ENCODE assay signal across 17 cellular contexts in the genomic region with DNA sequence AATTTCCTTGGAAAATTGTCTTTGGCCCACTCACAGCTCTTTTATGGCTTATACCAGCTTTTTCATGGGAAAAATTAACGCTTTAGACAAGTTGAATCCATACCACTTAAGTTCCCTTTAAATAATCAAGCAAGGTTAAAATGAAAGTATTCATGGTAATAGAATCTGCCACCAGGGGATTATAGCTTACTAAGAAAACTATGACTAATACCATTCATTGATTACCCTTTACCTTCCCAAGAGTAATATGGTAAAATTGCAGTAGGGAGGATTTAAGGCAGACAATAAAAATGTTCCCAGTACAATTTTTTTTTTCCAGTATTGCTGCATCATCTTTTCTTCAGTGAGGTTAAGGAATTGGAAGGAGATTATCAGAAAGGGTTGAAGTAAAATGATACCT.
"Had no signal": no experiment of that assay in that cellular context is flagged by ENCODE, and none has a peak within 500 bp of the region (broad histone marks: within the 10 kb centered on the region; RNA-seq: fewer than 3 reads in every experiment).

No MANE protein-coding gene starts in this region.

- H3K4me1 ChIP-seq: upper lobe of left lung had no signal

- H3K4me3 Mint-ChIP-seq: activated B cell treated with CpG ODN at 0.5 μM for 24 hours; activated naive CD4-positive, alpha-beta T cell treated with anti-CD3 and anti-CD28 coated beads, Interleukin-2, amount 50 U/mL, for 24 hours; endodermal cell; natural killer cell treated with Interleukin-12 subunit alpha and Interleukin-12 subunit beta and Interleukin-15 and Interleukin-18, amount 100 ng/mL, for 72 hours; T-helper 1 cell treated with Interleukin-12 subunit alpha and Interleukin-12 subunit beta and Interleukin-4 antibody, amounts not matched to agents 30 μg/mL and 1 μg/mL, for 36 hours had no signal

- H3K27me3 ChIP-seq: brain microvascular endothelial cell, gastroesophageal sphincter, upper lobe of left lung had no signal

- H3K4me3 ChIP-seq: gastroesophageal sphincter, upper lobe of left lung had no signal

- H3K27ac Mint-ChIP-seq: activated B cell treated with CpG ODN at 0.5 μM for 24 hours; activated naive CD4-positive, alpha-beta T cell treated with anti-CD3 and anti-CD28 coated beads, Interleukin-2, amount 50 U/mL, for 24 hours; endodermal cell; natural killer cell treated with Interleukin-12 subunit alpha and Interleukin-12 subunit beta and Interleukin-15 and Interleukin-18, amount 100 ng/mL, for 72 hours; progenitor cell of endocrine pancreas; T-helper 1 cell treated with Interleukin-12 subunit alpha and Interleukin-12 subunit beta and Interleukin-4 antibody, amounts not matched to agents 30 μg/mL and 1 μg/mL, for 36 hours had no signal

- H3K9me3 Mint-ChIP-seq: activated naive CD4-positive, alpha-beta T cell treated with anti-CD3 and anti-CD28 coated beads, Interleukin-2, amount 50 U/mL, for 24 hours; endodermal cell; T-helper 1 cell treated with Interleukin-12 subunit alpha and Interleukin-12 subunit beta and Interleukin-4 antibody, amounts not matched to agents 30 μg/mL and 1 μg/mL, for 36 hours had no signal

- H3K36me3 ChIP-seq: brain microvascular endothelial cell, gastroesophageal sphincter, upper lobe of left lung had no signal

- H3K27me3 Mint-ChIP-seq: activated B cell treated with CpG ODN at 0.5 μM for 24 hours; activated naive CD4-positive, alpha-beta T cell treated with anti-CD3 and anti-CD28 coated beads, Interleukin-2, amount 50 U/mL, for 24 hours; natural killer cell treated with Interleukin-12 subunit alpha and Interleukin-12 subunit beta and Interleukin-15 and Interleukin-18, amount 100 ng/mL, for 72 hours; progenitor cell of endocrine pancreas had no signal

- DNase-seq: activated B cell treated with CpG ODN at 0.5 μM for 24 hours; amygdala; brain microvascular endothelial cell; cerebellar nuclear complex; endodermal cell; left ventricle myocardium superior; mesenchymal stem cell; nucleus accumbens; stimulated activated CD4-positive, alpha-beta T cell treated with anti-CD3 and anti-CD28 coated beads, Interleukin-12 subunit alpha, Interleukin-12 subunit beta, amount 100 ng/mL, for 4 hours; stimulated activated naive CD8-positive, alpha-beta T cell treated with anti-CD3 and anti-CD28 coated beads, Interleukin-15, Interleukin-2, amounts not matched to agents 100 U/mL and 50 U/mL, for 24 hours; upper lobe of left lung had no signal

- H3K4me1 Mint-ChIP-seq: activated B cell treated with CpG ODN at 0.5 μM for 24 hours had no signal

- H3K36me3 Mint-ChIP-seq: activated naive CD4-positive, alpha-beta T cell treated with anti-CD3 and anti-CD28 coated beads, Interleukin-2, amount 50 U/mL, for 24 hours; natural killer cell treated with Interleukin-12 subunit alpha and Interleukin-12 subunit beta and Interleukin-15 and Interleukin-18, amount 100 ng/mL, for 72 hours had no signal

- ATAC-seq: gastroesophageal sphincter; left ventricle myocardium superior; natural killer cell treated with Interleukin-12 subunit alpha and Interleukin-12 subunit beta and Interleukin-15 and Interleukin-18, amount 100 ng/mL, for 72 hours; sciatic nerve; stimulated activated naive CD8-positive, alpha-beta T cell treated with anti-CD3 and anti-CD28 coated beads, Interleukin-15, Interleukin-2, amounts not matched to agents 100 U/mL and 50 U/mL, for 24 hours had no signal

- H3K27ac ChIP-seq: brain microvascular endothelial cell, gastroesophageal sphincter, upper lobe of left lung had no signal

- H3K9me3 ChIP-seq: gastroesophageal sphincter, upper lobe of left lung had no signal
